In genomic region chr3:195688471-195689180, GRCh38 we compare ENCODE assay signal across 8 cellular contexts. TPM values are rescaled to one million over a fixed set of nuclear protein-coding genes. Genes with fewer than 3 reads are reported as not detected.
DNase-seq lines count a peak whose midpoint lies in the region; ATAC-seq and TF ChIP-seq lines count a peak whose summit lies in the region.
"Not testable (repeated sequence)": the region's sequence is repeated elsewhere in the genome, so short reads cannot be mapped to it uniquely, and the experiment has no call there.
"Had no signal": no experiment of that assay in that cellular context is flagged by ENCODE, and none has a peak within 500 bp of the region (broad histone marks: within the 10 kb centered on the region; RNA-seq: fewer than 3 reads in every experiment).

No MANE protein-coding gene starts in this region.

- H3K4me3 ChIP-seq in SJCRH30; astrocyte of the spinal cord (ENCODE audit: low read depth, low read length); heart right ventricle; liver (ENCODE audit: low read depth in 1 of 3, low read length in 3 of 3); psoas muscle: not testable (repeated sequence)

- 37 to 63% methylated on average over 4 to 6 of the region's 14 CpGs for WGBS in heart right ventricle, 2 donors
- WGBS in liver = 64% methylated on average over 6 of the region's 14 CpGs
- 26 to 49% (median 29%) methylated on average over 4 of the region's 14 CpGs for WGBS in psoas muscle, 3 donors

- TF ChIP-seq CTCF in astrocyte of the spinal cord (IDR thresholded peaks at IDR 0.05; ENCODE audit: low read depth, low read length); heart right ventricle (IDR thresholded peaks at IDR 0.05); liver (IDR thresholded peaks at IDR 0.05; ENCODE audit: low read depth, low read length, missing input control); psoas muscle (IDR thresholded peaks at IDR 0.05): not testable (repeated sequence)

- not testable (repeated sequence) for DNase-seq in SJCRH30; heart right ventricle; psoas muscle; stimulated activated naive B cell treated with anti-CD40 and anti-IgM and Interleukin-4, amounts not matched to agents 10 μg/mL and 1 μg/mL and 100 μg/mL, for 72 hours
- DNase-seq in astrocyte of the spinal cord (ENCODE audit: low read depth, low spot score) = peak; percentile 41
- DNase-seq in fibroblast of peridontal ligament (ENCODE audit: extremely low read depth) = peak; percentile 17

- not testable (repeated sequence) for H3K36me3 ChIP-seq in SJCRH30
- peaks cover 0 to 85% (median 50%) of the 10 kb centered on the region in 9 donors for H3K36me3 ChIP-seq in heart right ventricle
- H3K36me3 ChIP-seq in liver (ENCODE audit: control insufficient read depth in 4 of 4, insufficient read depth in 3 of 4, low read depth in 1 of 4, low read length in 3 of 4) = peaks cover 10 to 20% (median 12%) of the 10 kb centered on the region in 4 donors
- H3K36me3 ChIP-seq in psoas muscle (ENCODE audit: insufficient read depth in 1 of 2, low read depth in 1 of 2) = peaks cover 4 to 76% of the 10 kb centered on the region in 2 donors

- H3K4me1 Mint-ChIP-seq in stimulated activated naive B cell treated with anti-CD40 and anti-IgM and Interleukin-4, amounts not matched to agents 10 μg/mL and 1 μg/mL and 100 μg/mL, for 72 hours = peaks cover 23 to 49% of the 10 kb centered on the region in 2 donors

- not testable (repeated sequence) for H3K9me3 Mint-ChIP-seq in stimulated activated naive B cell treated with anti-CD40 and anti-IgM and Interleukin-4, amounts not matched to agents 10 μg/mL and 1 μg/mL and 100 μg/mL, for 72 hours

- ATAC-seq in heart right ventricle = peak; percentile 26 to 69 (median 58)
- ATAC-seq in psoas muscle = peak; percentile 23 to 82 (median 78)
- ATAC-seq in stimulated activated naive B cell treated with anti-CD40 and anti-IgM and Interleukin-4, amounts not matched to agents 10 μg/mL and 1 μg/mL and 100 μg/mL, for 72 hours (replicated peaks) = not testable (repeated sequence)

- not testable (repeated sequence) for H3K9ac ChIP-seq in liver (ENCODE audit: low read depth in 1 of 2, low read length in 2 of 2)

- peaks cover 61 to 66% of the 10 kb centered on the region in 2 donors for H3K36me3 Mint-ChIP-seq in stimulated activated naive B cell treated with anti-CD40 and anti-IgM and Interleukin-4, amounts not matched to agents 10 μg/mL and 1 μg/mL and 100 μg/mL, for 72 hours

- not testable (repeated sequence) for H3K27me3 ChIP-seq in SJCRH30; heart right ventricle; liver (ENCODE audit: control insufficient read depth in 4 of 4, insufficient read depth in 4 of 4, low read length in 3 of 4); psoas muscle (ENCODE audit: insufficient read depth in 3 of 3, low read length in 2 of 3)

- H3K27ac ChIP-seq in SJCRH30 (peak overlapping the region; percentile 41; the same call in 1 of the 2 replicates), heart right ventricle (peak overlapping the region in 7 of 10 donors; percentile 7 to 47 (median 35)), liver (ENCODE audit: low read depth in 1 of 2, low read length in 2 of 2) (peak overlapping the region in 1 of 2 donors; percentile 57), psoas muscle (peak overlapping the region; percentile 71)

- not testable (repeated sequence) for H3K9me3 ChIP-seq in SJCRH30 (replicated peaks); heart right ventricle; liver (ENCODE audit: control insufficient read depth in 4 of 4, low read length in 3 of 4); psoas muscle

- not testable (repeated sequence) for H3K4me1 ChIP-seq in SJCRH30; liver (ENCODE audit: control insufficient read depth in 4 of 4, insufficient read depth in 4 of 4, low read length in 3 of 4)
- peaks cover 0 to 19% (median 9%) of the 10 kb centered on the region in 9 donors for H3K4me1 ChIP-seq in heart right ventricle
- peaks cover 11% of the 10 kb centered on the region for H3K4me1 ChIP-seq in psoas muscle

- intact Hi-C loops in heart right ventricle (cut with DNase I); psoas muscle (cut with DNase I): not testable (repeated sequence)

- TF ChIP-seq RAD21 in liver (IDR thresholded peaks at IDR 0.05) = not testable (repeated sequence)

- in situ Hi-C loops in astrocyte of the spinal cord (cut with HindIII; ENCODE audit: low sequenced_read_pairs) = not testable (repeated sequence)

- not testable (repeated sequence) for H3K4me3 Mint-ChIP-seq in stimulated activated naive B cell treated with anti-CD40 and anti-IgM and Interleukin-4, amounts not matched to agents 10 μg/mL and 1 μg/mL and 100 μg/mL, for 72 hours

- H3K27ac Mint-ChIP-seq in stimulated activated naive B cell treated with anti-CD40 and anti-IgM and Interleukin-4, amounts not matched to agents 10 μg/mL and 1 μg/mL and 100 μg/mL, for 72 hours = peak overlapping the region; percentile 68

- not testable (repeated sequence) for H3K27me3 Mint-ChIP-seq in stimulated activated naive B cell treated with anti-CD40 and anti-IgM and Interleukin-4, amounts not matched to agents 10 μg/mL and 1 μg/mL and 100 μg/mL, for 72 hours

TF ChIP-seq in liver, 16 proteins besides CTCF, POLR2A, EP300 and RAD21:
- peak; percentile 24 for TF ChIP-seq SP1 (IDR thresholded peaks at IDR 0.05)

RNA-seq across cellular contexts. Expression of gene MUC20, which starts 32.2 kb away (rescaled TPM):
- not detected in 2 replicates for total RNA-seq in SJCRH30 (2014; rRNA removed; shearing (Covaris generic))
- total RNA-seq in heart right ventricle (1 to 10 TPM in 9 of 10 donors, under 1 TPM in 1; 0.67 to 5.4 (median 2.5) TPM), liver (1 to 10 TPM; 1.1 to 9.7 TPM), psoas muscle (1 to 10 TPM; 1.4 to 3.9 (median 1.6) TPM)
- polyA plus RNA-seq in heart right ventricle (1 to 10 TPM in 1 of 2 donors, under 1 TPM in 1; 0.36 to 7.6 TPM), liver (1 to 10 TPM; 6.0 to 9.3 TPM), psoas muscle (1 to 10 TPM; 1.3 to 2.1 (median 1.4) TPM)
- total RNA-seq: HT1080 had no signal
